8 cellular contexts compared by ENCODE assay signal in genomic region chr9:133115604-133116345, GRCh38. TPM values are rescaled to one million over a fixed set of nuclear protein-coding genes. Genes with fewer than 3 reads are reported as not detected.
DNase-seq lines count a peak whose midpoint lies in the region; ATAC-seq and TF ChIP-seq lines count a peak whose summit lies in the region.

No MANE protein-coding gene starts in this region.

- H3K9me2 ChIP-seq in PC-3 (replicated peaks; ENCODE audit: low read length) (no peaks in the 10 kb centered on the region), hepatocyte (replicated peaks; ENCODE audit: insufficient read depth) (no peaks in the 10 kb centered on the region)

- no peaks in the 10 kb centered on the region for H3K27me3 Mint-ChIP-seq in central memory CD8-positive, alpha-beta T cell

- peak overlapping the region; percentile 93 for H3K27ac ChIP-seq in RWPE1
- peak overlapping the region; percentile 72 to 94 (median 82) for H3K27ac ChIP-seq in sigmoid colon
- H3K27ac ChIP-seq in PC-3 (ENCODE audit: low read length) = no peak overlapping the region
- H3K27ac ChIP-seq in hepatocyte = no peak overlapping the region

- no peak overlapping the region for H3K9ac ChIP-seq in PC-3 (ENCODE audit: low read length)

- peaks cover 44% of the 10 kb centered on the region for H3K79me2 ChIP-seq in PC-3 (ENCODE audit: low read length)
- H3K79me2 ChIP-seq in hepatocyte = peaks cover 80% of the 10 kb centered on the region

- H3K4me3 ChIP-seq in GM12875 (ENCODE audit: low read depth, low read length) (peak overlapping the region; percentile 55), sigmoid colon (no peak overlapping the region), PC-3 (ENCODE audit: low read length) (no peak overlapping the region), hepatocyte (no peak overlapping the region)

- H2AFZ ChIP-seq in PC-3 (ENCODE audit: low read length) (no peak overlapping the region), hepatocyte (no peak overlapping the region)

- H3K36me3 ChIP-seq in sigmoid colon (peaks cover 0 to 13% (median 4%) of the 10 kb centered on the region in 4 donors), PC-3 (ENCODE audit: low read depth, low read length) (no peaks in the 10 kb centered on the region), hepatocyte (replicated peaks; ENCODE audit: insufficient read depth, low read depth) (no peaks in the 10 kb centered on the region)

- DNase-seq in RWPE1 (ENCODE audit: low spot score) = no peak
- no peak for DNase-seq in central memory CD8-positive, alpha-beta T cell (ENCODE audit: low spot score in 2 of 2)
- DNase-seq in sigmoid colon = peak; percentile 70
- DNase-seq in omental fat pad (ENCODE audit: low spot score) = no peak
- no peak for DNase-seq in PC-3
- DNase-seq in hepatocyte (ENCODE audit: low spot score) = no peak

- peak overlapping the region; percentile 51 for H3K4me3 Mint-ChIP-seq in central memory CD8-positive, alpha-beta T cell

- H3K4me2 ChIP-seq in PC-3 (ENCODE audit: low read length) (no peak overlapping the region), hepatocyte (no peak overlapping the region)

- intact Hi-C loops in sigmoid colon (cut with DNase I) (no loop called here), PC-3 (cut with micrococcal nuclease) (no loop called here)

- peaks cover 50% of the 10 kb centered on the region for H3K4me1 Mint-ChIP-seq in central memory CD8-positive, alpha-beta T cell

- H3K9me3 ChIP-seq in sigmoid colon (no peaks in the 10 kb centered on the region), PC-3 (ENCODE audit: low read length) (no peaks in the 10 kb centered on the region), hepatocyte (ENCODE audit: low read depth) (no peaks in the 10 kb centered on the region)

- H4K20me1 ChIP-seq in PC-3 (ENCODE audit: low read length) (peaks cover 6% of the 10 kb centered on the region; the same call in 1 of the 2 replicates), hepatocyte (ENCODE audit: insufficient read depth, poor library complexity, severe bottlenecking) (peaks cover 67% of the 10 kb centered on the region)

- H3K4me1 ChIP-seq in sigmoid colon (peaks cover 0 to 90% (median 86%) of the 10 kb centered on the region in 4 donors), PC-3 (ENCODE audit: insufficient read depth, low read length) (no peaks in the 10 kb centered on the region; the same call in 1 of the 2 replicates), hepatocyte (ENCODE audit: insufficient read depth) (peaks cover 46% of the 10 kb centered on the region)

- POLR2A ChIA-PET in RWPE1 (lab: Yijun Ruan, JAX; ENCODE audit: low non-redundant PET) (no interaction called here), PC-3 (lab: Charles Lee; ENCODE audit: unreplicated experiment) (no interaction called here)

- H3K27me3 ChIP-seq in sigmoid colon = no peaks in the 10 kb centered on the region
- H3K27me3 ChIP-seq in PC-3 (ENCODE audit: low read length) = no peaks in the 10 kb centered on the region
- H3K27me3 ChIP-seq in hepatocyte = no peaks in the 10 kb centered on the region

- no peaks in the 10 kb centered on the region for H3F3A ChIP-seq in PC-3 (ENCODE audit: low read length, unreplicated experiment)

- TF ChIP-seq POLR2A in sigmoid colon (IDR thresholded peaks at IDR 0.05) = no peak

- no peaks in the 10 kb centered on the region for H3K9me3 Mint-ChIP-seq in central memory CD8-positive, alpha-beta T cell

- TF ChIP-seq CTCF in GM12875 (IDR thresholded peaks at IDR 0.05; ENCODE audit: borderline replicate concordance, insufficient read depth, low read depth, low read length) = no peak
- no peak for TF ChIP-seq CTCF in RWPE1 (conservative IDR thresholded peaks at IDR 0.05; ENCODE audit: low read depth)
- no peak for TF ChIP-seq CTCF in sigmoid colon (IDR thresholded peaks at IDR 0.05)
- no peak for TF ChIP-seq CTCF in omental fat pad (IDR thresholded peaks at IDR 0.05)
- TF ChIP-seq CTCF in PC-3 (conservative IDR thresholded peaks at IDR 0.05; ENCODE audit: low read depth, low read length) = no peak
- TF ChIP-seq CTCF in hepatocyte (IDR thresholded peaks at IDR 0.05; ENCODE audit: poor library complexity) = no peak

- ATAC-seq in GM21723 (IDR thresholded peaks at IDR 0.05; ENCODE audit: unreplicated experiment) = peak; percentile 78
- peak; percentile 63 for ATAC-seq in central memory CD8-positive, alpha-beta T cell (replicated peaks; ENCODE audit: extremely low read depth, poor library complexity, severe bottlenecking)
- no peak for ATAC-seq in omental fat pad (ENCODE audit: low FRiP score)
- no peak for ATAC-seq in PC-3

- CTCF ChIA-PET in RWPE1 (lab: Yijun Ruan, JAX) = interaction anchor here (3.3 to 7.8 kb wide), 2 partner anchors 28 to 31 kb away, joined by 19 to 58 read pairs; no protein-coding TSS in a partner anchor
- CTCF ChIA-PET in PC-3 (lab: Charles Lee) = no interaction called here

- 83 to 87% methylated on average over 32 of the region's 32 CpGs for WGBS in sigmoid colon, 2 donors
- 90% methylated on average over 27 of the region's 32 CpGs for WGBS in hepatocyte (ENCODE audit: low lambda C conversion rate, missing lambda C conversion rate)

- no peak for TF ChIP-seq EP300 in sigmoid colon (IDR thresholded peaks at IDR 0.05)

- no TSS peak for BruUV-seq in PC-3 (replicated peaks; lab: Mats Ljungman, UMichigan)

- H3K36me3 Mint-ChIP-seq in central memory CD8-positive, alpha-beta T cell (ENCODE audit: insufficient read depth) = peaks cover 31% of the 10 kb centered on the region

- H3K27ac Mint-ChIP-seq in central memory CD8-positive, alpha-beta T cell (ENCODE audit: low read depth) = peak overlapping the region; percentile 94

RNA-seq across cellular contexts. Expression of gene RALGDS, which starts 5.3 kb away (rescaled TPM):
- total RNA-seq in sigmoid colon (10 to 100 TPM; 35.2 to 52.7 (median 39.6) TPM), omental fat pad (100 to 1,000 TPM in 1 of 4 donors, 10 to 100 TPM in 3; 33.9 to 177 (median 68.9) TPM), PC-3 (2014; rRNA removed) (30.5 and 32.2 TPM in 2 replicates), hepatocyte (26.9 and 30.9 TPM in 2 replicates)
- polyA plus RNA-seq in sigmoid colon (10 to 100 TPM; 27.6 to 49.7 (median 32.1) TPM), hepatocyte (48.0 and 51.7 TPM in 2 replicates)

RNA-seq across cellular contexts. Expression of gene GBGT1, which starts 47.9 kb away (rescaled TPM):
- total RNA-seq in sigmoid colon (10 to 100 TPM in 3 of 4 donors, 1 to 10 TPM in 1; 8.9 to 31.1 (median 19.2) TPM), omental fat pad (10 to 100 TPM; 23.4 to 29.1 (median 26.9) TPM), PC-3 (2014; rRNA removed) (not detected in 2 replicates), hepatocyte (10.1 and 15.5 TPM in 2 replicates)
- polyA plus RNA-seq in sigmoid colon (1 to 10 TPM; 4.2 to 9.9 (median 5.4) TPM), hepatocyte (4.0 and 5.8 TPM in 2 replicates)

RNA-seq across cellular contexts. Expression of gene CEL, which starts 54.0 kb away (rescaled TPM):
- 1 to 10 TPM in 1 of 4 donors, under 1 TPM in 1, not detected in 2; 0.36 to 1.1 TPM for total RNA-seq in sigmoid colon
- polyA plus RNA-seq in sigmoid colon = 1 to 10 TPM in 2 of 3 donors, under 1 TPM in 1; 0.46 to 4.8 (median 1.0) TPM
- under 1 TPM; 0.28 to 0.56 (median 0.34) TPM for total RNA-seq in omental fat pad
- 0.46 and 0.47 TPM in 2 replicates for total RNA-seq in PC-3 (2014; rRNA removed)
- total RNA-seq in hepatocyte = 2.4 and 4.4 TPM in 2 replicates
- polyA plus RNA-seq in hepatocyte = 5.9 and 6.6 TPM in 2 replicates

Comparison
In these comparisons a context has a peak if more than half of its experiments do, and no peak if none do; other contexts are left out.
1. ATAC-seq: peak in GM21723 (single experiment) and central memory CD8-positive, alpha-beta T cell (single experiment); none in omental fat pad (single experiment) and PC-3 (single experiment).
2. H3K27ac ChIP-seq: peak in RWPE1 (single experiment) and sigmoid colon (4 of 4); none in PC-3 (single experiment) and hepatocyte (single experiment).